Comparison of ENCODE assay signal across 26 cellular contexts in the genomic region with DNA sequence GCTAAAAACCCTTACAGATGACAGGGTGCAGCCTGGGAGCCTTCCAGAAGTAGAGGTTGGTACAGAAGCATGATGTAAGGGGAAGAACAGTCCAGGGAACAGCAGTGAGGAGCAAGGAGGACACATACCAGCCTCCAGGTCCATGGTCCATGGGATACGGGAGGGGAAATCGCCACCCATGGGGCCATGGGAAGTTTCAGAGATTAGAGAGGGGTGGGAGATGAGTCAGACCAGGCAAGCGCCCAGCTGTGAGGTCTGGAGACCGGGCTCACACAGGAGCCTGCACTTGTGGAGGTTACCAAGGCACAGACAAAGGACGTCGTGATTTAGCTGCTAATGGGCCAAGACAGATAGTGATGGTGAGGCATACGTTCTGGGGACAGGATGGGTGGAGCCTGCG. TPM values are rescaled to one million over a fixed set of nuclear protein-coding genes. Genes with fewer than 3 reads are reported as not detected.
DNase-seq lines count a peak whose midpoint lies in the region; ATAC-seq, FAIRE-seq and TF ChIP-seq lines count a peak whose summit lies in the region.
"Had no signal": no experiment of that assay in that cellular context is flagged by ENCODE, and none has a peak within 500 bp of the region (broad histone marks: within the 10 kb centered on the region; RNA-seq: fewer than 3 reads in every experiment).

No MANE protein-coding gene starts in this region.

- POLR2A ChIA-PET in MCF 10A (lab: Yijun Ruan, JAX), result interaction anchor here (1.0 to 2.5 kb wide), 4 partner anchors 11 to 53 kb away, joined by 6 to 13 read pairs (median 6); partner anchors contain the start of gene LRP1

- H3K4me3 ChIP-seq in breast epithelium (no peak overlapping the region), fibroblast of mammary gland (ENCODE audit: control insufficient read depth, low read depth, low read length) (no peak overlapping the region), vagina (no peak overlapping the region)
- H3K4me3 ChIP-seq: cardiac muscle cell, thoracic aorta had no signal

- no peak for FAIRE-seq in GM12891 (lab: Jason Lieb, UNC)
- FAIRE-seq: A204.1, GM12892 had no signal

- intact Hi-C loops in MCF 10A (cut with micrococcal nuclease) (loop anchor here (1.0 kb wide), 1 partner anchor 13 kb away; no protein-coding TSS in a partner anchor), breast epithelium (cut with DNase I; ENCODE audit: low total_unique reads) (no loop called here), vagina (cut with DNase I) (no loop called here), left colon (cut with DNase I, micrococcal nuclease) (no loop called here)

- H3K27ac Mint-ChIP-seq in MCF 10A (ENCODE audit: low read depth, unreplicated experiment), result peak overlapping the region; percentile 71
- H3K27ac Mint-ChIP-seq in activated T-helper 17 cell treated with anti-CD3 and anti-CD28 coated beads, Interleukin-2, amount 50 U/mL, for 72 hours, result peak overlapping the region; percentile 63
- H3K27ac Mint-ChIP-seq: activated naive CD8-positive, alpha-beta T cell treated with anti-CD3 and anti-CD28 coated beads for 36 hours; stimulated activated effector memory CD8-positive, alpha-beta T cell treated with anti-CD3 and anti-CD28 coated beads, Interleukin-12 subunit alpha, Interleukin-12 subunit beta, amount 100 ng/mL, for 72 hours had no signal

- no TSS peak for BruUV-seq in MCF 10A (replicated peaks; lab: Mats Ljungman, UMichigan)

- CTCF ChIA-PET in MCF 10A (lab: Yijun Ruan, JAX), result interaction anchor here (0.6 to 1.1 kb wide), 4 partner anchors 10 to 104 kb away, joined by 3 to 4 read pairs (median 4); no protein-coding TSS in a partner anchor

- H3K27me3 Mint-ChIP-seq in MCF 10A (ENCODE audit: insufficient read depth, unreplicated experiment), result no peaks in the 10 kb centered on the region
- H3K27me3 Mint-ChIP-seq in activated T-helper 17 cell treated with anti-CD3 and anti-CD28 coated beads, Interleukin-2, amount 50 U/mL, for 72 hours, result no peaks in the 10 kb centered on the region
- H3K27me3 Mint-ChIP-seq: activated naive CD8-positive, alpha-beta T cell treated with anti-CD3 and anti-CD28 coated beads for 36 hours had no signal

- H3K4me1 ChIP-seq in breast epithelium, result no peaks in the 10 kb centered on the region
- peaks cover 36% of the 10 kb centered on the region for H3K4me1 ChIP-seq in vagina

- no peak for TF ChIP-seq CTCF in MCF 10A (IDR thresholded peaks at IDR 0.05; ENCODE audit: unreplicated experiment)
- TF ChIP-seq CTCF in breast epithelium (IDR thresholded peaks at IDR 0.05), result no peak
- no peak for TF ChIP-seq CTCF in fibroblast of mammary gland (conservative IDR thresholded peaks at IDR 0.05; ENCODE audit: control insufficient read depth, insufficient read depth, low read depth, low read length)
- TF ChIP-seq CTCF in vagina (IDR thresholded peaks at IDR 0.05), result no peak

- no peak overlapping the region for H3K4me3 Mint-ChIP-seq in MCF 10A (ENCODE audit: unreplicated experiment)
- H3K4me3 Mint-ChIP-seq in activated T-helper 17 cell treated with anti-CD3 and anti-CD28 coated beads, Interleukin-2, amount 50 U/mL, for 72 hours, result no peak overlapping the region
- H3K4me3 Mint-ChIP-seq: activated naive CD8-positive, alpha-beta T cell treated with anti-CD3 and anti-CD28 coated beads for 36 hours; stimulated activated effector memory CD8-positive, alpha-beta T cell treated with anti-CD3 and anti-CD28 coated beads, Interleukin-12 subunit alpha, Interleukin-12 subunit beta, amount 100 ng/mL, for 72 hours had no signal

- H3K27me3 ChIP-seq in breast epithelium (no peaks in the 10 kb centered on the region), vagina (no peaks in the 10 kb centered on the region)
- H3K27me3 ChIP-seq: cardiac muscle cell had no signal

- DNase-seq in MCF 10A (ENCODE audit: unreplicated experiment) (no peak), breast epithelium (ENCODE audit: low spot score in 2 of 2) (no peak), fibroblast of mammary gland (ENCODE audit: low read depth) (peak; percentile 58), vagina (ENCODE audit: extremely low spot score in 2 of 2) (no peak), GM12891 (ENCODE audit: insufficient read length, low spot score) (no peak), left colon (no peak), NCI-H1105 (lab: John Stamatoyannopoulos, UW) (no peak)
- DNase-seq: activated CD4-positive, CD25-positive, alpha-beta regulatory T cell treated with anti-CD3 and anti-CD28 coated beads, Interleukin-2, amount 50 U/mL, for 72 hours; activated naive CD8-positive, alpha-beta T cell treated with anti-CD3 and anti-CD28 coated beads for 36 hours; DMS153; H7; head of caudate nucleus; MM.1S; NCI-H1694; NCI-H82; nucleus accumbens had no signal

- H3K36me3 Mint-ChIP-seq in MCF 10A (ENCODE audit: insufficient read depth, unreplicated experiment), result peaks cover 41% of the 10 kb centered on the region
- H3K36me3 Mint-ChIP-seq in activated T-helper 17 cell treated with anti-CD3 and anti-CD28 coated beads, Interleukin-2, amount 50 U/mL, for 72 hours (ENCODE audit: low read depth), result no peaks in the 10 kb centered on the region
- H3K36me3 Mint-ChIP-seq: activated naive CD8-positive, alpha-beta T cell treated with anti-CD3 and anti-CD28 coated beads for 36 hours; stimulated activated effector memory CD8-positive, alpha-beta T cell treated with anti-CD3 and anti-CD28 coated beads, Interleukin-12 subunit alpha, Interleukin-12 subunit beta, amount 100 ng/mL, for 72 hours had no signal

- H3K36me3 ChIP-seq in breast epithelium, result peaks cover 4% of the 10 kb centered on the region
- H3K36me3 ChIP-seq in vagina, result peaks cover 5 to 91% of the 10 kb centered on the region in 2 donors

- H3K4me1 Mint-ChIP-seq in MCF 10A (ENCODE audit: insufficient read depth, unreplicated experiment), result peaks cover 34% of the 10 kb centered on the region
- H3K4me1 Mint-ChIP-seq in activated T-helper 17 cell treated with anti-CD3 and anti-CD28 coated beads, Interleukin-2, amount 50 U/mL, for 72 hours, result peaks cover 8% of the 10 kb centered on the region

- TF ChIP-seq POLR2A in breast epithelium (IDR thresholded peaks at IDR 0.05), result no peak
- TF ChIP-seq POLR2A in vagina (IDR thresholded peaks at IDR 0.05), result no peak
- no peak for TF ChIP-seq POLR2A in GM12891 (IDR thresholded peaks at IDR 0.05; ENCODE audit: low read depth, low read length)

- no peaks in the 10 kb centered on the region for H3K9me3 Mint-ChIP-seq in MCF 10A (ENCODE audit: unreplicated experiment)
- H3K9me3 Mint-ChIP-seq in activated T-helper 17 cell treated with anti-CD3 and anti-CD28 coated beads, Interleukin-2, amount 50 U/mL, for 72 hours, result no peaks in the 10 kb centered on the region
- H3K9me3 Mint-ChIP-seq: activated naive CD8-positive, alpha-beta T cell treated with anti-CD3 and anti-CD28 coated beads for 36 hours; stimulated activated effector memory CD8-positive, alpha-beta T cell treated with anti-CD3 and anti-CD28 coated beads, Interleukin-12 subunit alpha, Interleukin-12 subunit beta, amount 100 ng/mL, for 72 hours had no signal

- no peaks in the 10 kb centered on the region for H3K9me3 ChIP-seq in breast epithelium
- H3K9me3 ChIP-seq in vagina, result no peaks in the 10 kb centered on the region
- H3K9me3 ChIP-seq: thoracic aorta had no signal

- H3K27ac ChIP-seq in breast epithelium (no peak overlapping the region), vagina (peak overlapping the region; percentile 26)
- H3K27ac ChIP-seq: C4-2B, cardiac muscle cell, thoracic aorta had no signal

- ATAC-seq in activated T-helper 17 cell treated with anti-CD3 and anti-CD28 coated beads, Interleukin-2, amount 50 U/mL, for 72 hours (replicated peaks), result no peak
- ATAC-seq in left colon, result no peak
- ATAC-seq: stimulated activated effector memory CD8-positive, alpha-beta T cell treated with anti-CD3 and anti-CD28 coated beads, Interleukin-12 subunit alpha, Interleukin-12 subunit beta, amount 100 ng/mL, for 72 hours had no signal

TF ChIP-seq in GM12891, 5 proteins besides CTCF, POLR2A, EP300 and RAD21:
- TF ChIP-seq POLR2AphosphoS5 (IDR thresholded peaks at IDR 0.05; ENCODE audit: low read depth, low read length), result no peak
- no peak for TF ChIP-seq SPI1 (IDR thresholded peaks at IDR 0.05; ENCODE audit: low read depth, low read length)
TF ChIP-seq in GM12891: peak in this region for 0.

RNA-seq across cellular contexts. Expression of gene LRP1-AS, which starts 17.5 kb away (rescaled TPM):
- total RNA-seq in MCF 10A (2022) (not detected in 2 replicates), breast epithelium (not detected), vagina (not detected), left colon (not detected)
- not detected for total RNA-seq in activated T-helper 17 cell treated with anti-CD3 and anti-CD28 coated beads, Interleukin-2, amount 50 U/mL, for 72 hours
- not detected for polyA plus RNA-seq in GM12891 (2012; ENCODE audit: low read depth, missing spikeins)
- total RNA-seq: activated naive CD8-positive, alpha-beta T cell treated with anti-CD3 and anti-CD28 coated beads for 36 hours; cardiac muscle cell; esophagus mucosa; H7; liver; SK-MEL-5; thoracic aorta had no signal
- polyA plus RNA-seq: cardiac muscle cell, liver had no signal

RNA-seq across cellular contexts. Expression of gene LRP1, which starts 36.7 kb away (rescaled TPM):
- total RNA-seq in MCF 10A (2022) (18.9 and 25.3 TPM in 2 replicates), breast epithelium (100 to 1,000 TPM; 102 to 894 (median 240) TPM), vagina (477 TPM), left colon (100 to 1,000 TPM; 117 to 119 TPM)
- 10 to 100 TPM in 1 of 2 donors, 1 to 10 TPM in 1; 2.4 to 20.2 TPM for total RNA-seq in activated T-helper 17 cell treated with anti-CD3 and anti-CD28 coated beads, Interleukin-2, amount 50 U/mL, for 72 hours
- polyA plus RNA-seq in GM12891 (2012; ENCODE audit: low read depth, missing spikeins), result 0.47 TPM

RNA-seq across cellular contexts. Expression of gene NXPH4, which starts 51.6 kb away (rescaled TPM):
- total RNA-seq in MCF 10A (2022), result 2.2 and 2.8 TPM in 2 replicates
- under 1 TPM in 1 of 3 donors, not detected in 2; 0.33 TPM for total RNA-seq in breast epithelium
- 1 to 10 TPM in 1 of 2 donors, under 1 TPM in 1; 0.34 to 1.4 TPM for total RNA-seq in activated T-helper 17 cell treated with anti-CD3 and anti-CD28 coated beads, Interleukin-2, amount 50 U/mL, for 72 hours
- total RNA-seq in vagina, result 3.2 TPM
- polyA plus RNA-seq in GM12891 (2012; ENCODE audit: low read depth, missing spikeins), result 0.24 TPM
- not detected for total RNA-seq in left colon
- total RNA-seq: liver had no signal

RNA-seq across cellular contexts. Expression of gene STAT6, which starts 53.8 kb away (rescaled TPM):
- 99.7 and 122 TPM in 2 replicates for total RNA-seq in MCF 10A (2022)
- total RNA-seq in breast epithelium, result 100 to 1,000 TPM; 139 to 147 (median 146) TPM
- 100 to 1,000 TPM; 177 to 332 TPM for total RNA-seq in activated T-helper 17 cell treated with anti-CD3 and anti-CD28 coated beads, Interleukin-2, amount 50 U/mL, for 72 hours
- 146 TPM for total RNA-seq in vagina
- polyA plus RNA-seq in GM12891 (2012; ENCODE audit: low read depth, missing spikeins), result 99.5 TPM
- total RNA-seq in left colon, result 100 to 1,000 TPM; 182 to 214 TPM
